ENCODE assay signal across 1 cellular context in the genomic region with DNA sequence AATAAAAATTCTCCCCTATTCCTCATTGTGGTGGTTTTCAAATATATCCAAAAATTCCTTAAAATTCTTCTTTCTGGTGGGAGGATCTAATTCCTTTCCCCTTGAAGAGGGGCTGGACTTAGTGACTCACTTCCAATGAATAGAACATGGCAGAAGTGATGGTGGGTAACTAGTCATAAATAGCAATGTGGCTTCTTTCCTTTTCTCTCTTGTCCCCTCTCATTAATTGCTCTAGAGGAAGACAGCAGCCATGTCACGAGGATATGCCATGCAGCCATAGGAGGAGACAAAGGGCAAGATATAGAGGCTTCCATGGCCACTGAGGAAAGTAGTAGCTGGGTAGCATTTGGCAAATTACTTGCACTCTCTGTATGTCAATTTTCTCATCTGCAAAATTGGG.
TF ChIP-seq lines count a peak whose summit lies in the region.

No MANE protein-coding gene starts in this region.

TF ChIP-seq in K562, 482 proteins besides CTCF, POLR2A, EP300 and RAD21:
- TF ChIP-seq SNRNP70 (optimal IDR thresholded peaks at IDR 0.05; ENCODE audit: low read depth, low read length), result no peak
- TF ChIP-seq, protein P1, sequence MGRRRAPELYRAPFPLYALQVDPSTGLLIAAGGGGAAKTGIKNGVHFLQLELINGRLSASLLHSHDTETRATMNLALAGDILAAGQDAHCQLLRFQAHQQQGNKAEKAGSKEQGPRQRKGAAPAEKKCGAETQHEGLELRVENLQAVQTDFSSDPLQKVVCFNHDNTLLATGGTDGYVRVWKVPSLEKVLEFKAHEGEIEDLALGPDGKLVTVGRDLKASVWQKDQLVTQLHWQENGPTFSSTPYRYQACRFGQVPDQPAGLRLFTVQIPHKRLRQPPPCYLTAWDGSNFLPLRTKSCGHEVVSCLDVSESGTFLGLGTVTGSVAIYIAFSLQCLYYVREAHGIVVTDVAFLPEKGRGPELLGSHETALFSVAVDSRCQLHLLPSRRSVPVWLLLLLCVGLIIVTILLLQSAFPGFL (CRISPR knock-in tag; IDR thresholded peaks at IDR 0.05), result no peak
- TF ChIP-seq DIDO1 (tag; IDR thresholded peaks at IDR 0.05; ENCODE audit: low read depth), result no peak
- TF ChIP-seq ZNF311 (CRISPR knock-in tag; IDR thresholded peaks at IDR 0.05), result no peak
- no peak for TF ChIP-seq DACH1 (IDR thresholded peaks at IDR 0.05; ENCODE audit: partially characterized antibody)
- no peak for TF ChIP-seq ARID1B (IDR thresholded peaks at IDR 0.05)
- no peak for TF ChIP-seq RCOR1 (IDR thresholded peaks at IDR 0.05; ENCODE audit: borderline replicate concordance in 1 of 2, low read depth in 2 of 2, low read length in 2 of 2)
- no peak for TF ChIP-seq CAMTA2 (CRISPR knock-in tag; conservative IDR thresholded peaks at IDR 0.05)
- TF ChIP-seq, protein P2, sequence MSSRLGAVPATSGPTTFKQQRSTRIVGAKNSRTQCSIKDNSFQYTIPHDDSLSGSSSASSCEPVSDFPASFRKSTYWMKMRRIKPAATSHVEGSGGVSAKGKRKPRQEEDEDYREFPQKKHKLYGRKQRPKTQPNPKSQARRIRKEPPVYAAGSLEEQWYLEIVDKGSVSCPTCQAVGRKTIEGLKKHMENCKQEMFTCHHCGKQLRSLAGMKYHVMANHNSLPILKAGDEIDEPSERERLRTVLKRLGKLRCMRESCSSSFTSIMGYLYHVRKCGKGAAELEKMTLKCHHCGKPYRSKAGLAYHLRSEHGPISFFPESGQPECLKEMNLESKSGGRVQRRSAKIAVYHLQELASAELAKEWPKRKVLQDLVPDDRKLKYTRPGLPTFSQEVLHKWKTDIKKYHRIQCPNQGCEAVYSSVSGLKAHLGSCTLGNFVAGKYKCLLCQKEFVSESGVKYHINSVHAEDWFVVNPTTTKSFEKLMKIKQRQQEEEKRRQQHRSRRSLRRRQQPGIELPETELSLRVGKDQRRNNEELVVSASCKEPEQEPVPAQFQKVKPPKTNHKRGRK (tag; IDR thresholded peaks at IDR 0.05), result no peak
- TF ChIP-seq KLF1 (tag; IDR thresholded peaks at IDR 0.05), result no peak
- TF ChIP-seq ZC3H4 (CRISPR knock-in tag; IDR thresholded peaks at IDR 0.05; ENCODE audit: borderline replicate concordance), result no peak
- no peak for TF ChIP-seq SMARCC2 (IDR thresholded peaks at IDR 0.05; ENCODE audit: low read depth)
- TF ChIP-seq, protein P3, sequence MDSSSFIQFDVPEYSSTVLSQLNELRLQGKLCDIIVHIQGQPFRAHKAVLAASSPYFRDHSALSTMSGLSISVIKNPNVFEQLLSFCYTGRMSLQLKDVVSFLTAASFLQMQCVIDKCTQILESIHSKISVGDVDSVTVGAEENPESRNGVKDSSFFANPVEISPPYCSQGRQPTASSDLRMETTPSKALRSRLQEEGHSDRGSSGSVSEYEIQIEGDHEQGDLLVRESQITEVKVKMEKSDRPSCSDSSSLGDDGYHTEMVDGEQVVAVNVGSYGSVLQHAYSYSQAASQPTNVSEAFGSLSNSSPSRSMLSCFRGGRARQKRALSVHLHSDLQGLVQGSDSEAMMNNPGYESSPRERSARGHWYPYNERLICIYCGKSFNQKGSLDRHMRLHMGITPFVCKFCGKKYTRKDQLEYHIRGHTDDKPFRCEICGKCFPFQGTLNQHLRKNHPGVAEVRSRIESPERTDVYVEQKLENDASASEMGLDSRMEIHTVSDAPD (CRISPR knock-in tag; IDR thresholded peaks at IDR 0.05), result no peak
- no peak for TF ChIP-seq RHOXF2B (CRISPR knock-in tag; conservative IDR thresholded peaks at IDR 0.05)
